Comparison of ENCODE assay signal across 11 cellular contexts in the genomic region with DNA sequence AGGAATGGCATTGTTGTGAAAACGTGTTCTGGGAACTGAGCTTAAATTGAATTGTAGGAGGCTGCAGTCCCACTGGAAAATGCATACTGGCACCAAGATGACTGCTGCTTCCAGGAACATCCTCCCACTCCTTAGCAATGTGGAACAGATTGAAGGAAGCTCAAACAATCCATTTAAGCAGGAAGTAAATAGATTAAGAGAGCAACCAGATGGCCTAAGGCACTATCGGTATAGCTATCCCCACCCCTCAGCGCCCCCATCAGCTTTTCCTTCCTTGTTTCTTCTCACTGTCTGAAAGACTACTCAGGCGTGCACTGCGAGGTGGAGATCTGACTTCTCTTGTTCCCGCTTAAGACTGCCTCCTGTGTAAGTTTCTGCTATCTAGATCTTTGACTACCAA. TPM values are rescaled to one million over a fixed set of nuclear protein-coding genes. Genes with fewer than 3 reads are reported as not detected.
A peak's percentile ranks its signal among the peaks of the same experiment; 100 is the strongest.
DNase-seq lines count a peak whose midpoint lies in the region; ATAC-seq and TF ChIP-seq lines count a peak whose summit lies in the region.
"Had no signal": no experiment of that assay in that cellular context is flagged by ENCODE, and none has a peak within 500 bp of the region (broad histone marks: within the 10 kb centered on the region; RNA-seq: fewer than 3 reads in every experiment).

No MANE protein-coding gene starts in this region.

- no peak for TF ChIP-seq CTCF in vagina (IDR thresholded peaks at IDR 0.05)

- no peak overlapping the region for H4K8ac ChIP-seq in mesendoderm (ENCODE audit: low read depth, low read length)

- H3K36me3 Mint-ChIP-seq in dendritic cell treated with granulocyte-macrophage colony-stimulating factor and Interleukin-4, amounts not matched to agents 40 ng/mL and 50 ng/mL, for 4 days (ENCODE audit: low read depth), result peaks cover 9% of the 10 kb centered on the region

- ATAC-seq in Right ventricle myocardium inferior (peak; percentile 52), HG03342 (IDR thresholded peaks at IDR 0.05; ENCODE audit: unreplicated experiment) (no peak)

- H3K4ac ChIP-seq in mesendoderm (ENCODE audit: low read depth, low read length), result no peak overlapping the region

- H3K36me3 ChIP-seq in mesendoderm (ENCODE audit: control insufficient read depth, insufficient read depth, low read length) (no peaks in the 10 kb centered on the region), vagina (no peaks in the 10 kb centered on the region)

- H2AK5ac ChIP-seq in mesendoderm (ENCODE audit: low read length), result peak overlapping the region; percentile 76

- no CpG with 5 or more reads among the region's 6 CpGs for WGBS in mesendoderm (ENCODE audit: extremely low coverage, insufficient coverage, low lambda C conversion rate)

- H4K5ac ChIP-seq in mesendoderm (ENCODE audit: low read length), result peak overlapping the region; percentile 68

- no peak for TF ChIP-seq POLR2A in vagina (IDR thresholded peaks at IDR 0.05)

- H3K79me1 ChIP-seq in mesendoderm (ENCODE audit: low read length), result no peaks in the 10 kb centered on the region

- peak overlapping the region; percentile 47 for H3K27ac ChIP-seq in mesendoderm (ENCODE audit: low read depth, low read length)
- H3K27ac ChIP-seq in vagina, result peak overlapping the region; percentile 16

- H3K27me3 ChIP-seq in mesendoderm (ENCODE audit: insufficient read depth, low read length, poor library complexity) (no peaks in the 10 kb centered on the region), vagina (no peaks in the 10 kb centered on the region)

- H3K4me1 ChIP-seq in mesendoderm (ENCODE audit: control insufficient read depth, low read depth, low read length) (peaks cover 15% of the 10 kb centered on the region), vagina (peaks cover 38% of the 10 kb centered on the region)

- H3K9ac ChIP-seq in mesendoderm (ENCODE audit: low read length), result peak overlapping the region; percentile 66

- peaks cover 53% of the 10 kb centered on the region for H3K4me1 Mint-ChIP-seq in dendritic cell treated with granulocyte-macrophage colony-stimulating factor and Interleukin-4, amounts not matched to agents 40 ng/mL and 50 ng/mL, for 4 days (ENCODE audit: low read depth)

- intact Hi-C loops in Right ventricle myocardium inferior (cut with DNase I), result no loop called here
- intact Hi-C loops in cardiac septum (cut with DNase I), result loop anchor here (5.0 kb wide), 3 partner anchors 47 to 917 kb away; no protein-coding TSS in a partner anchor
- intact Hi-C loops in dendritic cell treated with granulocyte-macrophage colony-stimulating factor and Interleukin-4, amounts not matched to agents 40 ng/mL and 50 ng/mL, for 4 days (cut with micrococcal nuclease), result loop anchor here (5.0 to 10.0 kb wide), 2 partner anchors 171 to 803 kb away; a partner anchor contains a TSS
- intact Hi-C loops in vagina (cut with DNase I), result no loop called here

- DNase-seq in Right ventricle myocardium inferior (ENCODE audit: missing footprints) (no peak), cardiac septum (ENCODE audit: low spot score) (no peak), mesendoderm (peak; percentile 89), vagina (ENCODE audit: extremely low spot score in 2 of 2) (no peak), AG20443 (ENCODE audit: low spot score) (no peak), NCI-H69 (lab: John Stamatoyannopoulos, UW) (no peak)
- DNase-seq: COR-L47, MM.1S, posterior cingulate gyrus had no signal

- no peaks in the 10 kb centered on the region for H3K9me3 ChIP-seq in vagina

- H2BK5ac ChIP-seq in mesendoderm (ENCODE audit: low read length), result peak overlapping the region; percentile 93

- H3K9me3 Mint-ChIP-seq in dendritic cell treated with granulocyte-macrophage colony-stimulating factor and Interleukin-4, amounts not matched to agents 40 ng/mL and 50 ng/mL, for 4 days, result no peaks in the 10 kb centered on the region

- H3K4me3 ChIP-seq in mesendoderm (ENCODE audit: low read length) (no peak overlapping the region), vagina (no peak overlapping the region)

- no peak overlapping the region for H2BK15ac ChIP-seq in mesendoderm (replicated peaks; ENCODE audit: low read depth)

- peak overlapping the region; percentile 7 for H2BK120ac ChIP-seq in mesendoderm (ENCODE audit: low read depth, low read length)

- peak overlapping the region; percentile 59 for H3K4me3 Mint-ChIP-seq in dendritic cell treated with granulocyte-macrophage colony-stimulating factor and Interleukin-4, amounts not matched to agents 40 ng/mL and 50 ng/mL, for 4 days

- no peaks in the 10 kb centered on the region for H3K27me3 Mint-ChIP-seq in dendritic cell treated with granulocyte-macrophage colony-stimulating factor and Interleukin-4, amounts not matched to agents 40 ng/mL and 50 ng/mL, for 4 days

- H3K79me2 ChIP-seq in mesendoderm (ENCODE audit: control insufficient read depth, insufficient read depth, low read length), result no peaks in the 10 kb centered on the region

- H3K18ac ChIP-seq in mesendoderm (ENCODE audit: low read length), result peak overlapping the region; percentile 22

- peak overlapping the region; percentile 79 for H3K56ac ChIP-seq in mesendoderm (ENCODE audit: low read length)

- H3K4me2 ChIP-seq in mesendoderm (ENCODE audit: low read length), result peak overlapping the region; percentile 53

- H3K27ac Mint-ChIP-seq in dendritic cell treated with granulocyte-macrophage colony-stimulating factor and Interleukin-4, amounts not matched to agents 40 ng/mL and 50 ng/mL, for 4 days, result peak overlapping the region; percentile 89

- no peak overlapping the region for H3K23ac ChIP-seq in mesendoderm (ENCODE audit: low read length)

RNA-seq across cellular contexts. Expression of a gene that starts 4.0 kb away (rescaled TPM):
- 30.1 TPM for total RNA-seq in Right ventricle myocardium inferior
- total RNA-seq in cardiac septum, result 31.1 TPM
- 1.6 TPM for polyA plus RNA-seq in mesendoderm (2013, experiment 1 of 2)
- polyA plus RNA-seq in mesendoderm (2013, experiment 2 of 2), result 1.3 TPM
- total RNA-seq in vagina, result 101 TPM

Comparison
In these comparisons a context has a peak if more than half of its experiments do, and no peak if none do; other contexts are left out.
1. intact Hi-C loops: an anchor here in cardiac septum (5.0 kb wide) and dendritic cell treated with granulocyte-macrophage colony-stimulating factor and Interleukin-4, amounts not matched to agents 40 ng/mL and 50 ng/mL, for 4 days (5.0 to 10.0 kb wide); none called in Right ventricle myocardium inferior and vagina.